13 cellular contexts compared by ENCODE assay signal in the genomic region with DNA sequence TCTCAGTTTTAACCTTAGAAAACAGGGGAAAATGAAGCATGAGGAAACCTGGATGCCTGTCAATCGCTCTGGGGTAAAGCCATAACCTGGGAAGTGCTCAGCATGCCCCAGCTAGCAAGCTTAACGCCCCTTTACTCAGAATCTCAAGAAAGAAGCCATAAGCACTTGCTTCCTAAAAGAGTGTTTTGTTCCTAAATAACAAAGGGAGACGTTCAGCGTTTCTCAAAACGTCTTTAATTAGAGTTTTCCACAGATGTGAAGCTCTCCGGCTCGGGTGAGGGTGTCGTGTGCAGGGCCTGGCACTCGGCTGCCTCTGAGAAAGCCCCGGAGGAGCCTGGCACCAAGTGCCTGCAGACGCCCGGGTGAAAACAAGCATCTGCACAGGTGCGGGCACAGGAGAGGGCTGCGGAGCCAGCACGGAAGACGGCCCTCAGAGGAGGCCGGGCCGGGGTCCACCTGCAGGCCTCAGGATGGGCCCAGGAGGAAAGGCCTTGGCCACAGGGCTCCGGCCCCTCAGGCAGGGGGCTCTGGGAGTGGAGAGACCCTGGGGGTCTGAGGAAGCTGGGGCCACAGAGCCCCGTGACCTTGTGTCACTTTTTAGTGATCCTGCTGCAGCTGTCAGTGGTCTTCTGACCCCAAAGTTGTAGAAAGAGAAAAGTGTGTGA. TPM values are rescaled to one million over a fixed set of nuclear protein-coding genes. Genes with fewer than 3 reads are reported as not detected.
DNase-seq lines count a peak whose midpoint lies in the region; ATAC-seq and TF ChIP-seq lines count a peak whose summit lies in the region.
"Had no signal": no experiment of that assay in that cellular context is flagged by ENCODE, and none has a peak within 500 bp of the region (broad histone marks: within the 10 kb centered on the region; RNA-seq: fewer than 3 reads in every experiment).

No MANE protein-coding gene starts in this region.

- TF ChIP-seq CTCF in tibial nerve (IDR thresholded peaks at IDR 0.05) = no peak

- H3K27ac ChIP-seq in GM23248 (0 out of 2 replicates have a peak overlapping the region, but pooled peaks have one; percentile 5), tibial nerve (no peak overlapping the region)

- DNase-seq in GM23248 (no peak), NT2/D1 (ENCODE audit: low read depth, low spot score) (no peak), foreskin melanocyte (peak; percentile 52), posterior vena cava (ENCODE audit: low spot score) (peak; percentile 22), NCI-H146 (lab: John Stamatoyannopoulos, UW) (no peak), tibial nerve (ENCODE audit: low spot score in 2 of 2) (no peak)
- DNase-seq: activated CD4-positive, alpha-beta T cell treated with anti-CD3 and anti-CD28 coated beads, Interleukin-2, amount 50 U/mL, for 4 hours; DMS153; GOT3; left cardiac atrium; NCI-H2081; stimulated activated naive CD8-positive, alpha-beta T cell treated with anti-CD3 and anti-CD28 coated beads, Interleukin-15, amount 100 ng/mL, for 72 hours had no signal

- no peaks in the 10 kb centered on the region for H3K27me3 ChIP-seq in GM23248 (replicated peaks; ENCODE audit: insufficient read depth)
- peaks cover 10% of the 10 kb centered on the region for H3K27me3 ChIP-seq in NT2/D1 (ENCODE audit: insufficient read depth, insufficient read length)
- H3K27me3 ChIP-seq in tibial nerve = no peaks in the 10 kb centered on the region

- no peak overlapping the region for H2AFZ ChIP-seq in GM23248

- H3K9me2 ChIP-seq in GM23248 (ENCODE audit: insufficient read depth) = no peaks in the 10 kb centered on the region

- peaks cover 100% of the 10 kb centered on the region for H3K79me2 ChIP-seq in GM23248 (ENCODE audit: insufficient read depth)

- intact Hi-C loops in posterior vena cava (cut with DNase I) = no loop called here

- peaks cover 46% of the 10 kb centered on the region for H3K36me3 ChIP-seq in GM23248 (ENCODE audit: low read depth)
- peaks cover 32% of the 10 kb centered on the region for H3K36me3 ChIP-seq in NT2/D1 (ENCODE audit: insufficient read depth, insufficient read length, low read length)
- no peaks in the 10 kb centered on the region for H3K36me3 ChIP-seq in tibial nerve

- WGBS in GM23248 (ENCODE audit: low coverage in 1 of 2, low lambda C conversion rate in 2 of 2, missing lambda C conversion rate in 2 of 2), 2 experiments = 86 to 91% methylated on average over 20 of the region's 20 CpGs
- WGBS in tibial nerve, 2 donors = 64 to 73% methylated on average over 15 to 20 of the region's 20 CpGs

- no peak overlapping the region for H3K4me2 ChIP-seq in GM23248 (ENCODE audit: unreplicated experiment)

- H3K9ac ChIP-seq in GM23248 = no peak overlapping the region
- H3K9ac ChIP-seq in NT2/D1 (ENCODE audit: insufficient read length, low read depth) = peak overlapping the region; percentile 23

- H3K9me3 ChIP-seq in GM23248 (ENCODE audit: low read depth) (no peaks in the 10 kb centered on the region), NT2/D1 (ENCODE audit: insufficient read depth, low read length) (no peaks in the 10 kb centered on the region), tibial nerve (no peaks in the 10 kb centered on the region)

- TF ChIP-seq EP300 in tibial nerve (IDR thresholded peaks at IDR 0.05) = no peak

- H3K4me1 ChIP-seq in GM23248 (ENCODE audit: insufficient read depth) (peaks cover 28% of the 10 kb centered on the region), NT2/D1 (ENCODE audit: insufficient read depth, insufficient read length) (peaks cover 34% of the 10 kb centered on the region), tibial nerve (peaks cover 0 to 82% (median 47%) of the 10 kb centered on the region in 4 donors)

- in situ Hi-C loops in GM23248 (cut with MboI) = no loop called here

- H3K4me3 ChIP-seq in GM23248 (no peak overlapping the region), NT2/D1 (ENCODE audit: insufficient read length, low read depth) (no peak overlapping the region), tibial nerve (no peak overlapping the region)

- peaks cover 35% of the 10 kb centered on the region for H4K20me1 ChIP-seq in GM23248 (ENCODE audit: insufficient read depth)

- H3F3A ChIP-seq in GM23248 (ENCODE audit: insufficient read depth) = peaks cover 74% of the 10 kb centered on the region

- no peak for ATAC-seq in GM21423 (IDR thresholded peaks at IDR 0.05; ENCODE audit: unreplicated experiment)
- ATAC-seq: stimulated activated naive CD8-positive, alpha-beta T cell treated with anti-CD3 and anti-CD28 coated beads, Interleukin-15, amount 100 ng/mL, for 72 hours had no signal

- no peak for TF ChIP-seq POLR2A in tibial nerve (IDR thresholded peaks at IDR 0.05)

RNA-seq across cellular contexts. Expression of a gene that starts 6.2 kb away (rescaled TPM):
- total RNA-seq in GM23248 (2014; rRNA removed; shearing (Covaris generic)) = 998 and 1,035 TPM in 2 replicates
- 822 and 865 TPM in 2 replicates for polyA plus RNA-seq in GM23248 (2016; fragmentation: Nextera tagmentation; extraction: Ambion mirVana)
- 100 to 1,000 TPM; 201 to 215 TPM for total RNA-seq in posterior vena cava
- 100 to 1,000 TPM; 317 to 697 (median 547) TPM for total RNA-seq in tibial nerve

Comparison
In these comparisons a context has a peak if more than half of its experiments do, and no peak if none do; other contexts are left out.
1. DNase-seq: peak in foreskin melanocyte (single experiment) and posterior vena cava (single experiment); none in GM23248 (single experiment), NT2/D1 (single experiment), NCI-H146 (single experiment) and tibial nerve (0 of 2).